In the genomic region with DNA sequence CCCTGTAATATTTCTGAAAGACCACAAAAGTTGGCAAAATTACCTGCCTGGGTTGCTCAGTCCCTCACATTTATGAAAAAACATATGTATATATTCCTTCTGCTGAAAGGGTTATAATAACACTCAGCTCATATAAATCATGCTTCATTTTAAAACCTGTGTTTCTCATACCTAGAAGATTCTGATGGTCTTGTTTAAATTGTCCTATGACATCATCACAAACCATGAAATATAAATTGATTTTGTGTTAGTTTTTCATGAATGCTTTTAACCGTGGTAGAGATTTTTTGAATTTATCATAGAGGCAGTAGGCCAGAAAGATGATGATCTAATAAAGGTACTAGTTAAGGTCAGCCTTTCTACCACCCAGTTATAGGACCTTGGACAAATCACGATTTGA, we compare ENCODE assay signal across 29 cellular contexts.
"Had no signal": no experiment of that assay in that cellular context is flagged by ENCODE, and none has a peak within 500 bp of the region (broad histone marks: within the 10 kb centered on the region; RNA-seq: fewer than 3 reads in every experiment).

No MANE protein-coding gene starts in this region.

- DNase-seq: stimulated activated CD4-positive, alpha-beta T cell treated with anti-CD3 and anti-CD28 coated beads, Interleukin-2, amount 100 ng/mL, for 48 hours; stimulated activated CD4-positive, alpha-beta T cell treated with anti-CD3 and anti-CD28 coated beads, Interleukin-4, amount 100 ng/mL, for 1 hour; stimulated activated CD4-positive, alpha-beta T cell treated with anti-CD3 and anti-CD28 coated beads, Interleukin-4, amount 100 ng/mL, for 24 hours; stimulated activated CD4-positive, alpha-beta T cell treated with anti-CD3 and anti-CD28 coated beads, Interleukin-4, amount 100 ng/mL, for 4 hours; stimulated activated CD8-positive, alpha-beta memory T cell treated with anti-CD3 and anti-CD28 coated beads, Interleukin-4, amount 100 ng/mL, for 48 hours; stimulated activated naive B cell treated with anti-CD40 and anti-IgM and Interleukin-4, amounts not matched to agents 10 μg/mL and 1 μg/mL and 100 μg/mL, for 72 hours; stimulated activated naive CD4-positive, alpha-beta T cell; stimulated activated naive CD4-positive, alpha-beta T cell treated with Interleukin-2 at 50 U/mL for 16 hours; stimulated activated naive CD8-positive, alpha-beta T cell treated with anti-CD3 and anti-CD28 coated beads, Interleukin-15, amount 100 ng/mL, for 72 hours; stimulated activated naive CD8-positive, alpha-beta T cell treated with anti-CD3 and anti-CD28 coated beads, Interleukin-15, Interleukin-2, amounts not matched to agents 100 U/mL and 50 U/mL, for 24 hours; stomach; substantia nigra; testis; thyroid gland; tibial artery; transverse colon; trophoblast cell; upper lobe of left lung; upper lobe of right lung; uterus had no signal

- H3K4me1 ChIP-seq: suprapubic skin, testis, thyroid gland, tibial artery, tibial nerve, transverse colon, upper lobe of right lung, uterus, vagina had no signal

- H3K9me3 ChIP-seq: stomach, suprapubic skin, testis, thoracic aorta, thyroid gland, tibial artery, transverse colon, upper lobe of left lung, upper lobe of right lung, uterus, vagina had no signal

- H3K4me3 ChIP-seq: stomach, suprapubic skin, testis, thoracic aorta, thyroid gland, tibial artery, tibial nerve, transverse colon, upper lobe of left lung, upper lobe of right lung, uterus, vagina had no signal

- FAIRE-seq: urothelium cell line had no signal

- H3K27ac Mint-ChIP-seq: stimulated activated effector memory CD8-positive, alpha-beta T cell treated with anti-CD3 and anti-CD28 coated beads, Interleukin-12 subunit alpha, Interleukin-12 subunit beta, amount 100 ng/mL, for 72 hours; stimulated activated memory B cell treated with anti-CD40 and anti-IgM and Interleukin-4, amounts not matched to agents 10 μg/mL and 1 μg/mL and 100 μg/mL, for 72 hours; stimulated activated naive B cell treated with anti-CD40 and anti-IgM and Interleukin-4, amounts not matched to agents 10 μg/mL and 1 μg/mL and 100 μg/mL, for 72 hours; stimulated activated naive CD8-positive, alpha-beta T cell treated with anti-CD3 and anti-CD28 coated beads, Interleukin-15, amount 100 ng/mL, for 72 hours; stimulated activated naive CD8-positive, alpha-beta T cell treated with anti-CD3 and anti-CD28 coated beads, Interleukin-15, Interleukin-2, amounts not matched to agents 100 ng/mL and 50 ng/mL, for 24 hours; type B pancreatic cell had no signal

- H3K27me3 ChIP-seq: stomach, suprapubic skin, testis, thyroid gland, tibial artery, tibial nerve, transverse colon, upper lobe of left lung, upper lobe of right lung, uterus, vagina had no signal

- H3K36me3 ChIP-seq: thoracic aorta, thyroid gland, tibial artery, transverse colon, upper lobe of right lung, uterus, vagina had no signal

- H3K9me3 Mint-ChIP-seq: stimulated activated memory B cell treated with anti-CD40 and anti-IgM and Interleukin-4, amounts not matched to agents 10 μg/mL and 1 μg/mL and 100 μg/mL, for 72 hours; stimulated activated naive B cell treated with anti-CD40 and anti-IgM and Interleukin-4, amounts not matched to agents 10 μg/mL and 1 μg/mL and 100 μg/mL, for 72 hours; stimulated activated naive CD8-positive, alpha-beta T cell treated with anti-CD3 and anti-CD28 coated beads, Interleukin-15, Interleukin-2, amounts not matched to agents 100 ng/mL and 50 ng/mL, for 24 hours; type B pancreatic cell had no signal

- H3K27me3 Mint-ChIP-seq: stimulated activated memory B cell treated with anti-CD40 and anti-IgM and Interleukin-4, amounts not matched to agents 10 μg/mL and 1 μg/mL and 100 μg/mL, for 72 hours; stimulated activated naive B cell treated with anti-CD40 and anti-IgM and Interleukin-4, amounts not matched to agents 10 μg/mL and 1 μg/mL and 100 μg/mL, for 72 hours; stimulated activated naive CD8-positive, alpha-beta T cell treated with anti-CD3 and anti-CD28 coated beads, Interleukin-15, amount 100 ng/mL, for 72 hours; stimulated activated naive CD8-positive, alpha-beta T cell treated with anti-CD3 and anti-CD28 coated beads, Interleukin-15, Interleukin-2, amounts not matched to agents 100 ng/mL and 50 ng/mL, for 24 hours; type B pancreatic cell had no signal

- H3K4me1 Mint-ChIP-seq: stimulated activated memory B cell treated with anti-CD40 and anti-IgM and Interleukin-4, amounts not matched to agents 10 μg/mL and 1 μg/mL and 100 μg/mL, for 72 hours; stimulated activated naive CD8-positive, alpha-beta T cell treated with anti-CD3 and anti-CD28 coated beads, Interleukin-15, amount 100 ng/mL, for 72 hours had no signal

- H3K27ac ChIP-seq: stomach, suprapubic skin, testis, thoracic aorta, thyroid gland, tibial artery, tibial nerve, transverse colon, upper lobe of left lung, upper lobe of right lung, uterus, vagina had no signal

- ATAC-seq: stimulated activated effector memory CD8-positive, alpha-beta T cell treated with anti-CD3 and anti-CD28 coated beads, Interleukin-12 subunit alpha, Interleukin-12 subunit beta, amount 100 ng/mL, for 72 hours; stimulated activated memory B cell treated with anti-CD40 and anti-IgM and Interleukin-4, amounts not matched to agents 10 μg/mL and 1 μg/mL and 100 μg/mL, for 72 hours; stimulated activated naive B cell treated with anti-CD40 and anti-IgM and Interleukin-4, amounts not matched to agents 10 μg/mL and 1 μg/mL and 100 μg/mL, for 72 hours; stimulated activated naive CD8-positive, alpha-beta T cell treated with anti-CD3 and anti-CD28 coated beads, Interleukin-15, amount 100 ng/mL, for 72 hours; stimulated activated naive CD8-positive, alpha-beta T cell treated with anti-CD3 and anti-CD28 coated beads, Interleukin-15, Interleukin-2, amounts not matched to agents 100 U/mL and 50 U/mL, for 24 hours; upper lobe of right lung had no signal

- H3K4me3 Mint-ChIP-seq: stimulated activated effector memory CD8-positive, alpha-beta T cell treated with anti-CD3 and anti-CD28 coated beads, Interleukin-12 subunit alpha, Interleukin-12 subunit beta, amount 100 ng/mL, for 72 hours; stimulated activated memory B cell treated with anti-CD40 and anti-IgM and Interleukin-4, amounts not matched to agents 10 μg/mL and 1 μg/mL and 100 μg/mL, for 72 hours; stimulated activated naive B cell treated with anti-CD40 and anti-IgM and Interleukin-4, amounts not matched to agents 10 μg/mL and 1 μg/mL and 100 μg/mL, for 72 hours; stimulated activated naive CD8-positive, alpha-beta T cell treated with anti-CD3 and anti-CD28 coated beads, Interleukin-15, amount 100 ng/mL, for 72 hours; stimulated activated naive CD8-positive, alpha-beta T cell treated with anti-CD3 and anti-CD28 coated beads, Interleukin-15, Interleukin-2, amounts not matched to agents 100 ng/mL and 50 ng/mL, for 24 hours; type B pancreatic cell had no signal
